10 cellular contexts compared by ENCODE assay signal in the genomic region with DNA sequence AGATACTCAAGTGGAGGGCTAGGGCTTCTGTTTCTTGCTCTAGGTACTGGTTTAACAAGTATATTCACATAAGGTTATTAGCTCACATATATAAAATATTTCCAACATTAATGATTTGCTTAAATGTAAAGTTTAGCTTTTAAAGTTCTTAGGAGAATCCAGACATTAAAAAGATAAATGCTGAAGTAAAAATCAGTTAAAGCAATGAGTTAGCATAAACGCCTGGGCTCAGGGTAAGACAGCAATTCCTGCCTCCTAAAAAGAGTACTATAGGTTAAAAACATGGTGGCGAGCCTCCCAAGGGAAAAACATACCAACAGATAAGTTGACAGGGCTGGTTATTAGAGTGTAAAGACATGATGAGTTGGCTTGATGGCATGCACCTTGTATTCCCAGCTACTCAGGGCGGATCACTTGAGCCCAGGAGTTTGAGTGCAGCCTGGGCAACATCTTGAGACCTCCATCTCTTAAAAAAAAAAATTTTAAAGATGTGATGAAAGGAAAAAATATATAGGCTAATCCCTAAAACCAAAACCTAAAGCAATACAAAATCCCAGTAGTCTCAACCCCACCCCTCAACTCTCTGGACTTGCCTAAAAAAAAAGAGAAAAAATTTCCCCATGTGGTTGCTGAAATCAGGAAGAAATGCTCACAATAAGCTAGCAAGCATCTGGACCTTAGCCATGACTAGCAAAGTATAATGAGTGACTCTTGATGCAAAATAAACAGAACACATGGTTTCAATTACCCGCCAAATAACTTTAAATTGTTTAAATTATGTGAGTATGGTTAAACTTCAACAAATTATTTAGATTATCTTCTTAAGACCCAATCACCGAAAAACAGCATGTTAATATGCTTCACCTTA. TPM values are rescaled to one million over a fixed set of nuclear protein-coding genes. Genes with fewer than 3 reads are reported as not detected.
DNase-seq lines count a peak whose midpoint lies in the region; ATAC-seq, FAIRE-seq and TF ChIP-seq lines count a peak whose summit lies in the region.
"Had no signal": no experiment of that assay in that cellular context is flagged by ENCODE, and none has a peak within 500 bp of the region (broad histone marks: within the 10 kb centered on the region; RNA-seq: fewer than 3 reads in every experiment).

No MANE protein-coding gene starts in this region.

- peaks cover 74% of the 10 kb centered on the region for H4K20me1 ChIP-seq in Loucy (ENCODE audit: insufficient read depth, low read length, poor library complexity, severe bottlenecking)
- no peaks in the 10 kb centered on the region for H4K20me1 ChIP-seq in GM12878 (ENCODE audit: control insufficient read depth, insufficient read depth)

- H3K27ac Mint-ChIP-seq in CD14-positive monocyte (peak overlapping the region in 6 of 7 donors; percentile 13 to 67 (median 46)), natural killer cell (peak overlapping the region; percentile 72 to 83)
- H3K27ac Mint-ChIP-seq: activated naive CD4-positive, alpha-beta T cell treated with anti-CD3 and anti-CD28 coated beads for 36 hours had no signal

- H3K9me3 Mint-ChIP-seq in CD14-positive monocyte = no peaks in the 10 kb centered on the region
- no peaks in the 10 kb centered on the region for H3K9me3 Mint-ChIP-seq in natural killer cell
- H3K9me3 Mint-ChIP-seq: activated naive CD4-positive, alpha-beta T cell treated with anti-CD3 and anti-CD28 coated beads for 36 hours had no signal

- H3K36me3 Mint-ChIP-seq in CD14-positive monocyte (peaks cover 29 to 51% of the 10 kb centered on the region in 2 donors), natural killer cell (no peaks in the 10 kb centered on the region)

- H3K79me2 ChIP-seq in Loucy (ENCODE audit: insufficient read depth, low read length) (peaks cover 85% of the 10 kb centered on the region), GM12878 (ENCODE audit: control insufficient read depth, insufficient read depth, low read length) (peaks cover 90% of the 10 kb centered on the region)

- peak overlapping the region; percentile 68 for H3K9ac ChIP-seq in Loucy (ENCODE audit: low read depth, low read length, poor library complexity, severe bottlenecking)
- H3K9ac ChIP-seq in GM12878 (ENCODE audit: control insufficient read depth, insufficient read depth, low read length) = no peak overlapping the region

- H3K9me3 ChIP-seq in Loucy (ENCODE audit: insufficient read depth, low read depth, low read length) (no peaks in the 10 kb centered on the region), GM12878 (replicated peaks; ENCODE audit: control insufficient read depth, insufficient read depth, low read length) (no peaks in the 10 kb centered on the region)

- BruUV-seq in GM12878 (replicated peaks; lab: Mats Ljungman, UMichigan) = no TSS peak

- H3K27me3 Mint-ChIP-seq in CD14-positive monocyte (ENCODE audit: low read depth in 3 of 3) = no peaks in the 10 kb centered on the region
- no peaks in the 10 kb centered on the region for H3K27me3 Mint-ChIP-seq in natural killer cell (ENCODE audit: low read depth in 2 of 2)

- DNase-seq in CD14-positive monocyte (ENCODE audit: low spot score) (no peak), GM12878 (ENCODE audit: low read depth, low spot score) (no peak), natural killer cell (no peak), hypothalamus (lab: John Stamatoyannopoulos, UW) (no peak), activated gamma-delta T cell treated with Interleukin-2 at 50 U/mL for 16 hours (no peak)
- DNase-seq in activated CD4-positive, CD25-positive, alpha-beta regulatory T cell treated with anti-CD3 and anti-CD28 coated beads, Interleukin-2, amount 50 U/mL, for 72 hours = no peak
- DNase-seq: activated naive CD4-positive, alpha-beta T cell treated with anti-CD3 and anti-CD28 coated beads for 36 hours; NCI-H187 treated with DMSO at 0.1 percent for 48 hours had no signal

- CTCF ChIA-PET in GM12878 (lab: Yijun Ruan, JAX) = interaction anchor here (0.6 to 1.3 kb wide), 5 partner anchors 38 to 1147 kb away, joined by 3 to 4 read pairs (median 4); no protein-coding TSS in a partner anchor

- no peak overlapping the region for H3K27ac ChIP-seq in GM12878 (ENCODE audit: control insufficient read depth, insufficient read depth)

- FAIRE-seq in GM12878 (lab: Jason Lieb, UNC) = no peak

- TF ChIP-seq CTCF in CD14-positive monocyte (IDR thresholded peaks at IDR 0.05) (no peak), Loucy (conservative IDR thresholded peaks at IDR 0.05; ENCODE audit: low read length) (no peak), GM12878 (IDR thresholded peaks at IDR 0.05 in 2 of 3, conservative IDR thresholded peaks at IDR 0.05 in 1 of 3; ENCODE audit: control insufficient read depth in 2 of 3, extremely low read depth in 1 of 3, insufficient read depth in 1 of 3, low read depth in 3 of 3, low read length in 3 of 3) (no peak), natural killer cell (IDR thresholded peaks at IDR 0.05) (no peak)

- ATAC-seq in GM12878 = no peak
- no peak for ATAC-seq in natural killer cell
- no peak for ATAC-seq in GM21825 (IDR thresholded peaks at IDR 0.05; ENCODE audit: unreplicated experiment)

- POLR2A ChIA-PET in GM12878 (lab: Charles Lee) = interaction anchor here (0.5 to 0.6 kb wide), 2 partner anchors 11 to 432 kb away, joined by 3 read pairs; no protein-coding TSS in a partner anchor

- peak overlapping the region; percentile 13 to 20 for H3K4me3 Mint-ChIP-seq in CD14-positive monocyte
- peak overlapping the region; percentile 59 for H3K4me3 Mint-ChIP-seq in natural killer cell
- H3K4me3 Mint-ChIP-seq: activated naive CD4-positive, alpha-beta T cell treated with anti-CD3 and anti-CD28 coated beads for 36 hours had no signal

- no peak for TF ChIP-seq RAD21 in GM12878 (IDR thresholded peaks at IDR 0.05; ENCODE audit: insufficient read depth, low read depth, low read length)

- no peaks in the 10 kb centered on the region for H3F3A ChIP-seq in Loucy (ENCODE audit: low read depth)

- no peak overlapping the region for H2AFZ ChIP-seq in Loucy (ENCODE audit: low read length)
- no peak overlapping the region for H2AFZ ChIP-seq in GM12878 (ENCODE audit: control insufficient read depth, low read depth, low read length)

- no peak for TF ChIP-seq EP300 in GM12878 (IDR thresholded peaks at IDR 0.05; ENCODE audit: borderline replicate concordance in 1 of 2, control insufficient read depth in 1 of 2, low read depth in 2 of 2, low read length in 2 of 2)

- H3K4me3 ChIP-seq in Loucy (ENCODE audit: low read length, poor library complexity, severe bottlenecking) (peak overlapping the region; percentile 98), GM12878 (peak overlapping the region; percentile 95)

- peaks cover 56% of the 10 kb centered on the region for H3K4me1 Mint-ChIP-seq in CD14-positive monocyte
- peaks cover 44 to 46% of the 10 kb centered on the region in 2 donors for H3K4me1 Mint-ChIP-seq in natural killer cell

- SMC1A ChIA-PET in GM12878 (lab: Charles Lee; ENCODE audit: uncharacterized antibody, unreplicated experiment) = interaction anchor here (0.6 to 1.5 kb wide), 11 partner anchors 11 to 136 kb away, joined by 3 to 8 read pairs (median 4); no protein-coding TSS in a partner anchor

- H3K4me1 ChIP-seq in Loucy (ENCODE audit: insufficient read depth, low read length, poor library complexity, severe bottlenecking) (peaks cover 52% of the 10 kb centered on the region), GM12878 (ENCODE audit: control insufficient read depth, insufficient read depth, low read length) (peaks cover 15% of the 10 kb centered on the region)

- H3K4me2 ChIP-seq in Loucy (ENCODE audit: low read depth, low read length, poor library complexity, severe bottlenecking) (peak overlapping the region; percentile 83), GM12878 (ENCODE audit: control insufficient read depth, insufficient read depth) (peak overlapping the region; percentile 51)

- intact Hi-C loops in CD14-positive monocyte (cut with micrococcal nuclease) = loop anchor here (5.0 to 10.0 kb wide), 6 partner anchors 62 to 414 kb away; a partner anchor contains a TSS
- intact Hi-C loops in GM12878 (cut with micrococcal nuclease; ENCODE audit: unreplicated experiment) = loop anchor here (5.0 kb wide), 3 partner anchors 157 to 367 kb away; a partner anchor contains a TSS
- intact Hi-C loops in natural killer cell (cut with micrococcal nuclease) = no loop called here

- TF ChIP-seq POLR2A in GM12878 (IDR thresholded peaks at IDR 0.05; ENCODE audit: low read depth, low read length) = no peak

- peaks cover 19% of the 10 kb centered on the region; the same call in 1 of the 2 replicates for H3K36me3 ChIP-seq in Loucy (ENCODE audit: insufficient read depth, low read length)
- peaks cover 0 to 13% of the 10 kb centered on the region in 2 experiments for H3K36me3 ChIP-seq in GM12878 (ENCODE audit: control insufficient read depth in 2 of 2, insufficient read depth in 2 of 2, low read length in 1 of 2)

- in situ Hi-C loops in GM12878 (cut with MboI) = no loop called here

- RAD21 ChIA-PET in GM12878 (lab: Charles Lee; ENCODE audit: unreplicated experiment) = interaction anchor here (0.7 to 1.3 kb wide), 2 partner anchors 41 to 739 kb away, joined by 3 read pairs; no protein-coding TSS in a partner anchor

- no peaks in the 10 kb centered on the region for H3K9me2 ChIP-seq in Loucy (replicated peaks; ENCODE audit: low read depth, low read length)

- H3K27me3 ChIP-seq in Loucy (ENCODE audit: insufficient read depth, low read length, poor library complexity, severe bottlenecking) (no peaks in the 10 kb centered on the region), GM12878 (replicated peaks in 1 of 2; ENCODE audit: control insufficient read depth in 2 of 2, insufficient read depth in 2 of 2, low read length in 1 of 2) (no peaks in the 10 kb centered on the region)

- 75% methylated on average over 5 of the region's 5 CpGs for WGBS in GM12878 (ENCODE audit: insufficient coverage, insufficient replicate concordance, low lambda C conversion rate, missing lambda C conversion rate)

RNA-seq across cellular contexts. Expression of a gene that starts 3.6 kb away (rescaled TPM):
- 100 to 1,000 TPM; 105 to 108 TPM for polyA plus RNA-seq in CD14-positive monocyte
- total RNA-seq in GM12878 (2013; cell fraction: nucleolus; rRNA removed) = 47.7 and 54.5 TPM in 2 replicates
- total RNA-seq in GM12878 (2014; rRNA removed) = 45.4 and 51.9 TPM in 2 replicates
- total RNA-seq in GM12878 (2014; rRNA removed; fragmentation: Illumina TruSeq; extraction: Trizol) = 39.4 and 40.8 TPM in 2 replicates
- total RNA-seq in GM12878 (2021) = 62.4 and 67.2 TPM in 2 replicates
- 23.8 TPM for polyA plus RNA-seq in GM12878 (2011; ENCODE audit: low read depth)
- polyA plus RNA-seq in GM12878 (2011; rRNA removed) = 40.9 and 48.4 TPM in 2 replicates
- polyA plus RNA-seq in GM12878 (2011; cell fraction: cytosol; rRNA removed) = 22.2 and 24.9 TPM in 2 replicates
- polyA plus RNA-seq in GM12878 (2011; cell fraction: nucleus; rRNA removed) = 15.3 and 17.8 TPM in 2 replicates
- 36.4 and 37.1 TPM in 2 replicates for polyA plus RNA-seq in GM12878 (2012)
- polyA plus RNA-seq in GM12878 (2014; fragmentation: Illumina TruSeq; extraction: Trizol) = 54.4 and 70.4 TPM in 2 replicates
- 10 to 100 TPM; 14.0 to 28.5 TPM for polyA plus RNA-seq in GM12878 (2014; fragmentation: Nextera tagmentation; extraction: Ambion mirVana)
- polyA plus RNA-seq in GM12878 (2014; rRNA removed) = 34.1 and 35.2 TPM in 2 replicates
- 10 to 100 TPM; 74.8 to 79.7 TPM for polyA plus RNA-seq in GM12878 (2016; fragmentation: Nextera tagmentation; extraction: Ambion mirVana)
- polyA minus RNA-seq in GM12878 (2011; rRNA and poly(A)+ RNA removed) = 40.7 and 46.6 TPM in 2 replicates
- polyA minus RNA-seq in GM12878 (2011; cell fraction: cytosol; rRNA and poly(A)+ RNA removed) = 21.2 and 29.1 TPM in 2 replicates
- 16.0 and 27.4 TPM in 2 replicates for polyA minus RNA-seq in GM12878 (2011; cell fraction: nucleus; rRNA and poly(A)+ RNA removed)
- 10 to 100 TPM; 67.6 to 70.6 (median 69.3) TPM for total RNA-seq in natural killer cell
